8 cellular contexts compared by ENCODE assay signal in genomic region chr17:35969558-35970442, GRCh38. TPM values are rescaled to one million over a fixed set of nuclear protein-coding genes. Genes with fewer than 3 reads are reported as not detected.
A peak's percentile ranks its signal among the peaks of the same experiment; 100 is the strongest.
DNase-seq lines count a peak whose midpoint lies in the region; ATAC-seq and TF ChIP-seq lines count a peak whose summit lies in the region.

No MANE protein-coding gene starts in this region.

- no peaks in the 10 kb centered on the region for H3K36me3 ChIP-seq in right atrium auricular region

- CTCF ChIA-PET in T-cell (lab: Charles Lee) = interaction anchor here (0.6 to 1.4 kb wide), 16 partner anchors 9 to 520 kb away, joined by 3 to 19 read pairs (median 3); no protein-coding TSS in a partner anchor

- ATAC-seq in T-cell (replicated peaks in 1 of 4) (peak in 3 of 4 experiments; percentile 28 to 64 (median 53)), sciatic nerve (peak; percentile 83), HG02938 (IDR thresholded peaks at IDR 0.05; ENCODE audit: unreplicated experiment) (no peak), GM21737 (IDR thresholded peaks at IDR 0.05; ENCODE audit: unreplicated experiment) (no peak)

- no peak overlapping the region for H3K4me3 ChIP-seq in right atrium auricular region

- no peaks in the 10 kb centered on the region for H3K9me3 ChIP-seq in right atrium auricular region

- H3K9me3 Mint-ChIP-seq in T-cell = no peaks in the 10 kb centered on the region

- H3K27me3 ChIP-seq in right atrium auricular region = no peaks in the 10 kb centered on the region

- no peaks in the 10 kb centered on the region for H3K27me3 Mint-ChIP-seq in T-cell

- H3K4me1 Mint-ChIP-seq in T-cell = peaks cover 0 to 4% (median 2%) of the 10 kb centered on the region in 3 donors

- peak; percentile 81 to 93 for TF ChIP-seq CTCF in right atrium auricular region (IDR thresholded peaks at IDR 0.05)

- no peak overlapping the region for H3K4me3 Mint-ChIP-seq in T-cell

- intact Hi-C loops in sciatic nerve (cut with DNase I) = loop anchor here (10.0 kb wide), 2 partner anchors 185 to 515 kb away; partner anchors contain the start of gene ZNHIT3

- H3K36me3 Mint-ChIP-seq in T-cell = no peaks in the 10 kb centered on the region

- DNase-seq in GDM1 (lab: John Stamatoyannopoulos, UW) = peak; percentile 42
- peak; percentile 45 for DNase-seq in NCI-H1092 treated with DMSO at 0.1 percent for 48 hours (lab: John Stamatoyannopoulos, UW)
- peak; percentile 20 to 73 (median 60) for DNase-seq in T-cell
- peak in 50 of 56 donors; percentile 3 to 93 (median 42) for DNase-seq in amygdala (lab: John Stamatoyannopoulos, UW)
- peak; percentile 91 for DNase-seq in right atrium auricular region (ENCODE audit: low spot score)
- peak; percentile 88 for DNase-seq in sciatic nerve (ENCODE audit: low spot score)

- POLR2A ChIA-PET in T-cell (lab: Charles Lee) = interaction anchor here in 1 of 2 donors (0.6 kb wide), 1 partner anchor 1778 kb away, joined by 4 read pairs; no protein-coding TSS in a partner anchor

- no peak overlapping the region for H3K27ac Mint-ChIP-seq in T-cell

- peaks cover 0 to 8% of the 10 kb centered on the region in 2 donors for H3K4me1 ChIP-seq in right atrium auricular region

- H3K27ac ChIP-seq in right atrium auricular region = no peak overlapping the region

RNA-seq across cellular contexts. Expression of gene CCL16, which starts 11.5 kb away (rescaled TPM):
- total RNA-seq in T-cell = not detected
- not detected for total RNA-seq in right atrium auricular region
- total RNA-seq in sciatic nerve = 1.1 TPM

RNA-seq across cellular contexts. Expression of gene CCL14, which starts 16.7 kb away (rescaled TPM):
- total RNA-seq in T-cell (not detected), right atrium auricular region (10 to 100 TPM in 1 of 2 donors, 1 to 10 TPM in 1; 4.1 to 13.0 TPM), sciatic nerve (96.8 TPM)

RNA-seq across cellular contexts. Expression of gene LYZL6, which starts 26.3 kb away (rescaled TPM):
- total RNA-seq in T-cell = not detected
- total RNA-seq in right atrium auricular region = not detected
- not detected for total RNA-seq in sciatic nerve

RNA-seq across cellular contexts. Expression of gene CCL15, which starts 31.6 kb away (rescaled TPM):
- not detected for total RNA-seq in T-cell
- not detected for total RNA-seq in right atrium auricular region
- total RNA-seq in sciatic nerve = not detected

RNA-seq across cellular contexts. Expression of gene RDM1, which starts 39.2 kb away (rescaled TPM):
- total RNA-seq in T-cell (1 to 10 TPM in 2 of 5 donors, under 1 TPM in 3; 0.40 to 1.5 (median 0.83) TPM), right atrium auricular region (not detected), sciatic nerve (not detected)

Comparison
In these comparisons a context has a peak if more than half of its experiments do, and no peak if none do; other contexts are left out.
1. ATAC-seq: peak in T-cell (3 of 4) and sciatic nerve (single experiment); none in HG02938 (single experiment) and GM21737 (single experiment).
2. Peak in every context shown above with its lines, with median percentiles within 50 percentile points of each other: DNase-seq.